ENCODE assay signal across 18 cellular contexts in the genomic region with DNA sequence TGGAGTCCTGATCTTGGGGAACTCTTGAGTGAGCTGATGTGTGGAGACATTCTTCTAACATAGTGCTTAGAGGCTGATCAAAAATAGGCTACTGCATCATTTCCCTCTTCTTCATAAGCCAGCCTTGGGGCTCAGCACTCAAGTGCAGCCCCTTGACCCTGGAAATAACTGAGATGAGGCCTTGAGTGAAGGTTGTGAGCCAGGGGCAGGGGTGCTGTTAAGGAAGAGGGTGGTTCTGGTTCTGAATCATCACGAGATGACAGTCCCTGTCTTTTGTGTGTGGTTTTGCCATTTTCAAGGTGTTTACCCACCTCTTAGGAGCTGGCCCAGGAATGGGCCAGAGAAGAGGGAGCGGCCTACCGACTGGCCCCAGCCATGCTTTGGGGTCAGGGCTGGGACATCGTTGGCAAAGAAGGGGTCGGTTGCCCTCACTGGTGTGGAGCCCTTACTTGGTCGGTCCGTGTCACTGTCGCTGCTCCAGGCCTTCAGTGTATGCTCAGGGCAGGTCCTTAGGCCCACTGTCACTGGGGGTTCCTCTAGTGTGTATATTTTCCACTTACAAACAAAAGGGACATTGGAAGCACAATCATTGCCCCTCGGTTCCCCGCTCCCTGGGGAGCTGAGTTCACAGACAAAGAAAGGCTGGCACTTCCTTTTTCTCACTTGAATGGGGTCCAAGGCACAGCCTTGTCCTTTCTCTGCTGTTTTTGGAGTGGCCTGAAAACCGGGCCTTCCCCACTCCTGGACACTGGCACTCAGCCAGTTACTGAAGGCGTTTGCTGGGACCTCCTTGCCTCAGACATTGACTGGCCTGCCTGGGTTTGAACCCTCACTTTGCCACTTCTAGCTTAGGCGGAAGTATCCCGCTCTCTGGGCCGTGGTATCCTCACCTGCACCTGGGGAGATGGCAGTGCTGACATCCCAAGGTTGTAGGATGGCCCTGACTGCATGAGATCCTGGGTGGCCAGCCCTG. TPM values are rescaled to one million over a fixed set of nuclear protein-coding genes. Genes with fewer than 3 reads are reported as not detected.
A peak's percentile ranks its signal among the peaks of the same experiment; 100 is the strongest.
DNase-seq lines count a peak whose midpoint lies in the region; ATAC-seq and TF ChIP-seq lines count a peak whose summit lies in the region.
"Had no signal": no experiment of that assay in that cellular context is flagged by ENCODE, and none has a peak within 500 bp of the region (broad histone marks: within the 10 kb centered on the region; RNA-seq: fewer than 3 reads in every experiment).

No MANE protein-coding gene starts in this region.

- DNase-seq in activated T-cell treated with anti-CD3 and anti-CD28 coated beads, Interleukin-2, amount 50 U/mL, for 72 hours, result no peak
- no peak for DNase-seq in activated T-cell treated with anti-CD3 and anti-CD28 coated beads, Interleukin-2, amount 50 U/mL, for 48 hours
- no peak for DNase-seq in H9
- DNase-seq in RWPE1 (ENCODE audit: low spot score), result no peak
- no peak for DNase-seq in neuronal stem cell (ENCODE audit: low spot score)
- DNase-seq in colonic mucosa, result no peak
- DNase-seq in GDM1 (lab: John Stamatoyannopoulos, UW), result no peak
- DNase-seq: ACHN; CD8-positive, alpha-beta T cell; DMS79 treated with DMSO at 0.1 percent for 48 hours; KBM-7; NCI-H1092; NCI-H1694; NCI-H2107; NCI-H226; PC-3 had no signal

- WGBS in H9 (ENCODE audit: extremely low coverage, insufficient read length, low lambda C conversion rate), result no CpG with 5 or more reads among the region's 15 CpGs
- WGBS in neuronal stem cell (ENCODE audit: extremely low coverage in 2 of 2, insufficient read length in 2 of 2, insufficient replicate concordance in 1 of 2), 2 donors, result no CpG with 5 or more reads among the region's 15 CpGs

- H2BK120ac ChIP-seq in H9 (ENCODE audit: low read depth, low read length, poor library complexity, severe bottlenecking) (no peak overlapping the region), neuronal stem cell (ENCODE audit: low read depth, low read length) (no peak overlapping the region)

- H2AK5ac ChIP-seq in H9 (ENCODE audit: insufficient read length, low read length) (no peak overlapping the region), neuronal stem cell (ENCODE audit: low read depth, low read length) (no peak overlapping the region)

- H3K9ac ChIP-seq in H9 (ENCODE audit: extremely low read depth, insufficient read length, low read length) (no peak overlapping the region), neuronal stem cell (ENCODE audit: low read depth, low read length, poor library complexity) (no peak overlapping the region), colonic mucosa (ENCODE audit: low read depth in 2 of 2, low read length in 2 of 2) (no peak overlapping the region)

- no peak overlapping the region for H2BK20ac ChIP-seq in H9 (ENCODE audit: low read depth, low read length, poor library complexity, severe bottlenecking)

- H3T11ph ChIP-seq in H9 (ENCODE audit: low read length), result no peak overlapping the region

- H3K79me2 ChIP-seq in H9 (ENCODE audit: insufficient read depth, low read length), result no peaks in the 10 kb centered on the region

- H3K27me3 ChIP-seq in H9 (ENCODE audit: insufficient read depth, low read length), result no peaks in the 10 kb centered on the region
- no peaks in the 10 kb centered on the region for H3K27me3 ChIP-seq in neuronal stem cell (ENCODE audit: control insufficient read depth in 3 of 3, insufficient read depth in 3 of 3, low read depth in 1 of 3, low read length in 3 of 3)
- no peaks in the 10 kb centered on the region for H3K27me3 ChIP-seq in colonic mucosa

- H3K27ac ChIP-seq in H9 (ENCODE audit: insufficient read length, low read depth, low read length) (no peak overlapping the region), RWPE1 (peak overlapping the region; percentile 12; the same call in 1 of the 2 replicates), neuronal stem cell (replicated peaks; ENCODE audit: low read length) (no peak overlapping the region), colonic mucosa (no peak overlapping the region)

- H3K79me1 ChIP-seq in H9 (ENCODE audit: insufficient read depth, low read depth, low read length, poor library complexity, severe bottlenecking), result no peaks in the 10 kb centered on the region
- peaks cover 2% of the 10 kb centered on the region for H3K79me1 ChIP-seq in neuronal stem cell (ENCODE audit: low read depth, low read length)

- H3K9me3 ChIP-seq in H9 (ENCODE audit: control insufficient read depth, low read depth, low read length) (no peaks in the 10 kb centered on the region), neuronal stem cell (replicated peaks in 1 of 2; ENCODE audit: control insufficient read depth in 2 of 2, insufficient read depth in 1 of 2, low read depth in 1 of 2, low read length in 2 of 2) (peaks cover 6 to 9% of the 10 kb centered on the region in 2 donors), colonic mucosa (no peaks in the 10 kb centered on the region)

- peak overlapping the region; percentile 52 for H3K27ac Mint-ChIP-seq in activated T-cell treated with anti-CD3 and anti-CD28 coated beads, Interleukin-2, amount 50 U/mL, for 72 hours
- H3K27ac Mint-ChIP-seq in H9, result peak overlapping the region; percentile 12 to 83 (median 64); a peak in 4 of 7 replicates
- H3K27ac Mint-ChIP-seq: CD8-positive, alpha-beta T cell had no signal

- H4K91ac ChIP-seq in H9 (ENCODE audit: insufficient read length, low read depth, low read length), result no peak overlapping the region
- H4K91ac ChIP-seq in neuronal stem cell (ENCODE audit: low read depth, low read length, poor library complexity), result no peak overlapping the region

- no peaks in the 10 kb centered on the region for H3K27me3 Mint-ChIP-seq in activated T-cell treated with anti-CD3 and anti-CD28 coated beads, Interleukin-2, amount 50 U/mL, for 72 hours (ENCODE audit: low read depth)
- no peaks in the 10 kb centered on the region for H3K27me3 Mint-ChIP-seq in H9 (ENCODE audit: low read depth)

- no peak overlapping the region for H4K8ac ChIP-seq in H9 (replicated peaks; ENCODE audit: insufficient read length, low read depth, low read length)
- H4K8ac ChIP-seq in neuronal stem cell (ENCODE audit: low read depth, low read length), result no peak overlapping the region

- no peak overlapping the region for H4K5ac ChIP-seq in H9 (ENCODE audit: insufficient read length, low read depth, low read length)

- no peak overlapping the region for H3K14ac ChIP-seq in H9 (ENCODE audit: insufficient read depth, low read length)
- H3K14ac ChIP-seq in neuronal stem cell (ENCODE audit: low read length), result no peak overlapping the region

- H2BK12ac ChIP-seq in H9 (ENCODE audit: insufficient read length, low read depth, low read length) (no peak overlapping the region), neuronal stem cell (ENCODE audit: low read length) (no peak overlapping the region)

- H3K36me3 ChIP-seq in neuronal stem cell (replicated peaks in 1 of 2; ENCODE audit: control insufficient read depth in 2 of 2, insufficient read depth in 2 of 2, low read length in 2 of 2) (peaks cover 34 to 50% of the 10 kb centered on the region in 2 donors), colonic mucosa (no peaks in the 10 kb centered on the region)

- H3K4ac ChIP-seq in H9 (ENCODE audit: low read depth, low read length), result no peak overlapping the region
- H3K4ac ChIP-seq in neuronal stem cell (ENCODE audit: low read length), result no peak overlapping the region

- H2AFZ ChIP-seq in H9 (ENCODE audit: low read length) (no peak overlapping the region), neuronal stem cell (ENCODE audit: low read length) (no peak overlapping the region)

- peaks cover 22 to 33% of the 10 kb centered on the region in 2 donors for H3K36me3 Mint-ChIP-seq in activated T-cell treated with anti-CD3 and anti-CD28 coated beads, Interleukin-2, amount 50 U/mL, for 72 hours (ENCODE audit: insufficient read depth in 2 of 2)
- peaks cover 56 to 90% (median 62%) of the 10 kb centered on the region in 3 experiments for H3K36me3 Mint-ChIP-seq in H9 (ENCODE audit: insufficient read depth in 1 of 3, low read depth in 3 of 3)

- no peak for TF ChIP-seq CTCF in H9 (conservative IDR thresholded peaks at IDR 0.05)
- TF ChIP-seq CTCF in RWPE1 (conservative IDR thresholded peaks at IDR 0.05; ENCODE audit: low read depth), result no peak
- no peak for TF ChIP-seq CTCF in colonic mucosa (IDR thresholded peaks at IDR 0.05)

- no peaks in the 10 kb centered on the region for H3K23me2 ChIP-seq in H9 (ENCODE audit: insufficient read length, low read depth, low read length, poor library complexity, severe bottlenecking)

- H2BK5ac ChIP-seq in H9 (ENCODE audit: insufficient read length, low read length), result no peak overlapping the region
- no peak overlapping the region for H2BK5ac ChIP-seq in neuronal stem cell (ENCODE audit: low read length)

- H3K4me2 ChIP-seq in H9 (ENCODE audit: insufficient read depth, insufficient read length, low read length) (no peak overlapping the region), neuronal stem cell (ENCODE audit: insufficient read depth, low read length, poor library complexity, severe bottlenecking) (no peak overlapping the region)

- POLR2A ChIA-PET in RWPE1 (lab: Yijun Ruan, JAX; ENCODE audit: low non-redundant PET), result no interaction called here

- no peak overlapping the region for H3K4me3 Mint-ChIP-seq in activated T-cell treated with anti-CD3 and anti-CD28 coated beads, Interleukin-2, amount 50 U/mL, for 72 hours
- no peak overlapping the region for H3K4me3 Mint-ChIP-seq in H9
- H3K4me3 Mint-ChIP-seq: CD8-positive, alpha-beta T cell had no signal

- H3K23ac ChIP-seq in H9 (ENCODE audit: insufficient read length, low read depth, low read length) (no peak overlapping the region), neuronal stem cell (ENCODE audit: low read depth, low read length, poor library complexity) (peak overlapping the region; percentile 27)

- H3K18ac ChIP-seq in H9 (ENCODE audit: insufficient read length, low read depth, low read length) (no peak overlapping the region), neuronal stem cell (ENCODE audit: low read length) (no peak overlapping the region)

- H3K9me3 Mint-ChIP-seq in activated T-cell treated with anti-CD3 and anti-CD28 coated beads, Interleukin-2, amount 50 U/mL, for 72 hours, result no peaks in the 10 kb centered on the region
- no peaks in the 10 kb centered on the region; a peak in 2 of 5 replicates for H3K9me3 Mint-ChIP-seq in H9
- H3K9me3 Mint-ChIP-seq: CD8-positive, alpha-beta T cell had no signal

- CTCF ChIA-PET in RWPE1 (lab: Yijun Ruan, JAX), result no interaction called here

- H3K4me3 ChIP-seq in neuronal stem cell (ENCODE audit: low read length in 2 of 2) (no peak overlapping the region), colonic mucosa (no peak overlapping the region)

- H3K4me1 ChIP-seq in H9 (ENCODE audit: insufficient read depth, low read length) (no peaks in the 10 kb centered on the region), neuronal stem cell (ENCODE audit: control insufficient read depth in 2 of 2, insufficient read depth in 1 of 2, low read depth in 1 of 2, low read length in 2 of 2) (peaks cover 0 to 13% of the 10 kb centered on the region in 2 donors), colonic mucosa (peaks cover 14% of the 10 kb centered on the region)

- peak; percentile 13 to 44 for ATAC-seq in activated T-cell treated with anti-CD3 and anti-CD28 coated beads, Interleukin-2, amount 50 U/mL, for 72 hours (replicated peaks in 1 of 2)
- no peak for ATAC-seq in GM18868 (IDR thresholded peaks at IDR 0.05; ENCODE audit: unreplicated experiment)
- ATAC-seq: CD8-positive, alpha-beta T cell; HCT116; PC-3 had no signal

- no peaks in the 10 kb centered on the region for H4K20me1 ChIP-seq in H9 (ENCODE audit: control insufficient read depth, insufficient read depth, insufficient read length)

- intact Hi-C loops in colonic mucosa (cut with DNase I), result no loop called here

- H2BK15ac ChIP-seq in H9 (ENCODE audit: low read depth, low read length) (no peak overlapping the region), neuronal stem cell (ENCODE audit: low read length) (no peak overlapping the region)

- no peak overlapping the region for H3K56ac ChIP-seq in H9 (ENCODE audit: insufficient read length, low read depth, low read length)

- H3K4me1 Mint-ChIP-seq in activated T-cell treated with anti-CD3 and anti-CD28 coated beads, Interleukin-2, amount 50 U/mL, for 72 hours (ENCODE audit: low read depth), result peaks cover 10% of the 10 kb centered on the region
- peaks cover 3% of the 10 kb centered on the region in 2 experiments; a peak in 2 of 4 replicates for H3K4me1 Mint-ChIP-seq in H9

RNA-seq across cellular contexts. Expression of gene SLC6A6, which starts 46.6 kb away (rescaled TPM):
- 10 to 100 TPM; 35.4 to 39.2 TPM for total RNA-seq in activated T-cell treated with anti-CD3 and anti-CD28 coated beads, Interleukin-2, amount 50 U/mL, for 72 hours
- total RNA-seq in H9 (2021), result 70.8 and 72.6 TPM in 2 replicates
- 27.6 TPM for polyA plus RNA-seq in neuronal stem cell (2013, experiment 1 of 2)
- polyA plus RNA-seq in neuronal stem cell (2013, experiment 2 of 2), result 30.3 TPM
- total RNA-seq in colonic mucosa, result 10 to 100 TPM in 1 of 2 donors, 1 to 10 TPM in 1; 7.2 to 13.0 TPM
